8 cellular contexts compared by ENCODE assay signal in the genomic region with DNA sequence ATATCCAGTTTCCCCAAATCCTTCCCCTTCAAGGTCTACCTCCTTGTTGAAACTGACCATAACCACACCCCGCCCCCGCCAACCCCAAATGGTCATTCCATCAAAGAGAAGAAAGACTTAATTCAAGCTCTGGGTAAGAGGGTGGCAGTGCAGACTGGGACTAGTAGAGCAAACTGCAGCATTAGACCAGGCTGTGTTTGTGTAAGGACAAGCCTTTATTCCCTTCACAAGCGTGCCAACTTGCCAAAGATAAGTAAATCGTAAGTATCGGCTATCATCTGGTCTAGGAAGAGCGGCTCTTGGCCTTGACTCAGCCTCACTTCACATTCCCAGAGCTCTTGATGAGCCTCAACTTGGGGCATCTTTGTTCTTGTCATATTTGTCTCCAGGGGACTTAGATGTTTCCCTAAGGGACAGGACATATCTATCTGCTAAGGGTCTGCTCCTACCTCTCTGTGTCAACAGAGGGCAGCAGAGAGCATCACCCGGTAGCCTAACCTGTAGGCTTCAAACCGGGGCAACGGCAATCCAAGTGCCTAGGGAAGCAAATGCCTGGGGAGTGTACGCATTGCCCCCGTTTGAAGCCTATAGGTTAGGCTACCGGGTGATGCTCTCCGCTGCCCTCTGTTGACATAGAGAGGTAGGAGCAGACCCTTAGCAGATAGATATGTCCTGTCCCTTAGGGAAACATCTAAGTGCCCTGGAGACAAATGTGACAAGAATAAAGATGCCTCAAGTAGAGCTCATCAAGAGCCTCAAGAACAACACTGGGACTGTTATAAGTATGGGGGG. TPM values are rescaled to one million over a fixed set of nuclear protein-coding genes. Genes with fewer than 3 reads are reported as not detected.
DNase-seq lines count a peak whose midpoint lies in the region; ATAC-seq lines count a peak whose summit lies in the region.

No MANE protein-coding gene starts in this region.

- ATAC-seq in GM18517 (IDR thresholded peaks at IDR 0.05; ENCODE audit: unreplicated experiment) (peak; percentile 99), HG02970 (IDR thresholded peaks at IDR 0.05; ENCODE audit: low FRiP score, unreplicated experiment) (peak; percentile 90)

- DNase-seq in A172 (ENCODE audit: low spot score) (peak; percentile 72), NCI-H1694 (lab: John Stamatoyannopoulos, UW) (peak; percentile 82), SW480 (ENCODE audit: low spot score) (peak; percentile 95), anterior cingulate cortex (lab: John Stamatoyannopoulos, UW) (peak in 36 of 58 donors; percentile 1 to 53 (median 24)), iPS-NIHi7 (ENCODE audit: extremely low spot score) (peak; percentile 91)
- DNase-seq in stimulated activated CD4-positive, alpha-beta T cell treated with anti-CD3 and anti-CD28 coated beads, Interleukin-1b, Interleukin-23, amount 100 ng/mL, for 48 hours, result peak; percentile 85

RNA-seq across cellular contexts. Expression of a gene that starts 8.9 kb away (rescaled TPM):
- total RNA-seq in A172 (2014; rRNA removed; shearing (Covaris generic)), result 24.6 and 26.4 TPM in 2 replicates

Comparison
In these comparisons a context has a peak if more than half of its experiments do, and no peak if none do; other contexts are left out.
1. Peak in every context shown above with its lines: DNase-seq and ATAC-seq.
2. DNase-seq: peak in every context shown above with its lines; median percentile 95 in SW480; 91 in iPS-NIHi7; 85 in stimulated activated CD4-positive, alpha-beta T cell treated with anti-CD3 and anti-CD28 coated beads, Interleukin-1b, Interleukin-23, amount 100 ng/mL, for 48 hours; 82 in NCI-H1694; 72 in A172; 24 in anterior cingulate cortex.